In the genomic region with DNA sequence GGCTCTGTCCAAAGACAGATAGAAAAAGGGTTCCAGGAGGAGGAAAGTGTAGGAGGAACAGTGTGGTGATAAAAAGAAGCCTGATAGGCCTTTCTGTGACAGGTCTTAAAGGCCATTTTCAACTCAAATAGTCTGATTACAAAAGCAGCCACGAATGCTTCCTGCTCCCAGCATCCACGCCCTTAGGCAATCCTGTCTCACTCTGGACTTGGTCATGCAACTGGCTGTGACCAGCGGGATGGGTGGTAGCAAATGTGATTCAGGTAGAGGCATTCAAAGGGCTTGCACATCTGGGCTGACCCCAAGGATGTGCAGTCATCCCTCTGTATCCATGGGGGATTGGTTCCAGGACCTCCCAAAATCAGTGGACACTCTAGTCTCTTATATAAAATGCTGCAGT, we compare ENCODE assay signal across 18 cellular contexts. TPM values are rescaled to one million over a fixed set of nuclear protein-coding genes. Genes with fewer than 3 reads are reported as not detected.
A peak's percentile ranks its signal among the peaks of the same experiment; 100 is the strongest.
DNase-seq lines count a peak whose midpoint lies in the region; ATAC-seq and TF ChIP-seq lines count a peak whose summit lies in the region.
"Had no signal": no experiment of that assay in that cellular context is flagged by ENCODE, and none has a peak within 500 bp of the region (broad histone marks: within the 10 kb centered on the region; RNA-seq: fewer than 3 reads in every experiment).

No MANE protein-coding gene starts in this region.

- BruUV-seq in MCF 10A (replicated peaks; lab: Mats Ljungman, UMichigan) = no TSS peak

- peaks cover 25% of the 10 kb centered on the region for H3K4me1 Mint-ChIP-seq in MCF 10A (ENCODE audit: insufficient read depth, unreplicated experiment)

- no peak for TF ChIP-seq POLR2A in breast epithelium (IDR thresholded peaks at IDR 0.05)

- POLR2A ChIA-PET in MCF 10A (lab: Yijun Ruan, JAX) = interaction anchor here (2.1 to 4.2 kb wide), 2 partner anchors 13 to 59 kb away, joined by 13 to 55 read pairs; a partner anchor contains a TSS

- DNase-seq in MCF 10A (ENCODE audit: unreplicated experiment) (peak; percentile 68), breast epithelium (ENCODE audit: low spot score in 2 of 2) (no peak), T1000 (lab: John Stamatoyannopoulos, UW) (peak; percentile 20), islet precursor cell (peak; percentile 92), HuH-7 (ENCODE audit: low spot score) (no peak), HAP-1 (ENCODE audit: low spot score in 2 of 2) (no peak), medulla oblongata (ENCODE audit: extremely low spot score) (no peak)
- DNase-seq: activated CD4-positive, alpha-beta T cell treated with anti-CD3 and anti-CD28 coated beads for 1 hour; activated naive CD8-positive, alpha-beta T cell treated with anti-CD3 and anti-CD28 coated beads for 36 hours; Caco-2; effector memory CD8-positive, alpha-beta T cell; kidney glomerular epithelial cell; NCI-H2107; stimulated activated CD4-positive, alpha-beta T cell treated with anti-CD3 and anti-CD28 coated beads, Interleukin-12 subunit alpha, Interleukin-12 subunit beta, amount 100 ng/mL, for 4 hours; T-helper 17 cell had no signal

- H3K9me3 ChIP-seq in breast epithelium = no peaks in the 10 kb centered on the region
- H3K9me3 ChIP-seq in HAP-1 = no peaks in the 10 kb centered on the region
- H3K9me3 ChIP-seq: Caco-2 had no signal

- TF ChIP-seq CTCF in MCF 10A (IDR thresholded peaks at IDR 0.05; ENCODE audit: unreplicated experiment) (no peak), breast epithelium (IDR thresholded peaks at IDR 0.05) (no peak)

- H3K36me3 ChIP-seq in breast epithelium (no peaks in the 10 kb centered on the region), HAP-1 (replicated peaks) (no peaks in the 10 kb centered on the region; the same call in 1 of the 2 replicates)
- H3K36me3 ChIP-seq: cardiac muscle cell had no signal

- no peak for ATAC-seq in HG03442 (IDR thresholded peaks at IDR 0.05; ENCODE audit: unreplicated experiment)
- ATAC-seq: effector memory CD8-positive, alpha-beta T cell; Right ventricle myocardium inferior; T-helper 17 cell had no signal

- no peak overlapping the region for H3K4me3 Mint-ChIP-seq in MCF 10A (ENCODE audit: unreplicated experiment)
- H3K4me3 Mint-ChIP-seq: activated naive CD8-positive, alpha-beta T cell treated with anti-CD3 and anti-CD28 coated beads for 36 hours; effector memory CD8-positive, alpha-beta T cell; T-helper 17 cell had no signal

- no peaks in the 10 kb centered on the region for H3K36me3 Mint-ChIP-seq in MCF 10A (ENCODE audit: insufficient read depth, unreplicated experiment)

- H3K9me3 Mint-ChIP-seq in MCF 10A (ENCODE audit: unreplicated experiment) = no peaks in the 10 kb centered on the region
- H3K9me3 Mint-ChIP-seq: activated naive CD8-positive, alpha-beta T cell treated with anti-CD3 and anti-CD28 coated beads for 36 hours; effector memory CD8-positive, alpha-beta T cell had no signal

- H3K4me1 ChIP-seq in breast epithelium (no peaks in the 10 kb centered on the region), HAP-1 (no peaks in the 10 kb centered on the region)

- no peak overlapping the region for H3K27ac Mint-ChIP-seq in MCF 10A (ENCODE audit: low read depth, unreplicated experiment)
- H3K27ac Mint-ChIP-seq: activated naive CD8-positive, alpha-beta T cell treated with anti-CD3 and anti-CD28 coated beads for 36 hours; effector memory CD8-positive, alpha-beta T cell; T-helper 17 cell had no signal

- in situ Hi-C loops in HAP-1 (cut with MboI; ENCODE audit: low sequenced_read_pairs) = loop anchor here (25.0 kb wide), 1 partner anchor 188 kb away; no protein-coding TSS in a partner anchor

- intact Hi-C loops in MCF 10A (cut with micrococcal nuclease) = no loop called here
- intact Hi-C loops in breast epithelium (cut with DNase I; ENCODE audit: low total_unique reads) = no loop called here

- H3K4me3 ChIP-seq in breast epithelium = no peak overlapping the region
- H3K4me3 ChIP-seq in HAP-1 = no peak overlapping the region
- H3K4me3 ChIP-seq: cardiac muscle cell had no signal

- no peaks in the 10 kb centered on the region for H3K27me3 ChIP-seq in breast epithelium
- H3K27me3 ChIP-seq in HAP-1 (ENCODE audit: low read depth) = no peaks in the 10 kb centered on the region
- H3K27me3 ChIP-seq: cardiac muscle cell had no signal

- CTCF ChIA-PET in MCF 10A (lab: Yijun Ruan, JAX) = interaction anchor here (0.6 to 0.7 kb wide), 4 partner anchors 9 to 513 kb away, joined by 3 to 5 read pairs (median 4); no protein-coding TSS in a partner anchor

- no peaks in the 10 kb centered on the region for H3K27me3 Mint-ChIP-seq in MCF 10A (ENCODE audit: insufficient read depth, unreplicated experiment)
- H3K27me3 Mint-ChIP-seq: activated naive CD8-positive, alpha-beta T cell treated with anti-CD3 and anti-CD28 coated beads for 36 hours; effector memory CD8-positive, alpha-beta T cell; T-helper 17 cell had no signal

- no peak overlapping the region for H3K27ac ChIP-seq in breast epithelium
- H3K27ac ChIP-seq: cardiac muscle cell had no signal

RNA-seq across cellular contexts. Expression of a gene that starts 14.4 kb away (rescaled TPM):
- total RNA-seq in MCF 10A (2022) = 9.4 and 9.7 TPM in 2 replicates
- 10 to 100 TPM in 2 of 3 donors, 1 to 10 TPM in 1; 8.8 to 18.7 (median 10.8) TPM for total RNA-seq in breast epithelium

RNA-seq across cellular contexts. Expression of a gene that starts 59.2 kb away (rescaled TPM):
- total RNA-seq in MCF 10A (2022) (13.6 and 22.8 TPM in 2 replicates), breast epithelium (10 to 100 TPM; 12.3 to 22.0 (median 21.0) TPM)

Comparison
In these comparisons a context has a peak if more than half of its experiments do, and no peak if none do; other contexts are left out.
1. DNase-seq: peak in MCF 10A (single experiment), T1000 (single experiment) and islet precursor cell (single experiment); none in breast epithelium (0 of 2), HuH-7 (single experiment), HAP-1 (0 of 2) and medulla oblongata (single experiment).